In genomic region chr7:128738570-128739047, GRCh38 we compare ENCODE assay signal across 8 cellular contexts. TPM values are rescaled to one million over a fixed set of nuclear protein-coding genes. Genes with fewer than 3 reads are reported as not detected.
DNase-seq lines count a peak whose midpoint lies in the region; ATAC-seq and TF ChIP-seq lines count a peak whose summit lies in the region.

No MANE protein-coding gene starts in this region.

- H4K20me1 ChIP-seq in MM.1S (ENCODE audit: insufficient read depth, low read length), result peaks cover 25% of the 10 kb centered on the region

- peak; percentile 19 for ATAC-seq in GM18907 (IDR thresholded peaks at IDR 0.05; ENCODE audit: unreplicated experiment)
- peak; percentile 6 to 50 (median 37) for ATAC-seq in right lobe of liver

- H3K79me2 ChIP-seq in MM.1S (ENCODE audit: low read length), result peaks cover 45% of the 10 kb centered on the region

- H3K27me3 ChIP-seq in MM.1S (replicated peaks; ENCODE audit: insufficient read depth, low read length) (no peaks in the 10 kb centered on the region), breast epithelium (no peaks in the 10 kb centered on the region), right lobe of liver (no peaks in the 10 kb centered on the region), tibial nerve (no peaks in the 10 kb centered on the region)

- peak overlapping the region; percentile 80 for H3K4me2 ChIP-seq in MM.1S (ENCODE audit: low read depth, low read length)

- CTCF ChIA-PET in AG04449 (lab: Yijun Ruan, JAX), result interaction anchor here (0.7 to 1.3 kb wide), 6 partner anchors 10 to 124 kb away, joined by 3 to 7 read pairs (median 3); partner anchors contain the start of gene ATP6V1F

- POLR2A ChIA-PET in AG04449 (lab: Yijun Ruan, JAX), result interaction anchor here (0.7 to 6.2 kb wide), 8 partner anchors 10 to 97 kb away, joined by 3 to 74 read pairs (median 6); no protein-coding TSS in a partner anchor

- TF ChIP-seq EP300 in tibial nerve (IDR thresholded peaks at IDR 0.05), result no peak

- H3K4me1 ChIP-seq in MM.1S (ENCODE audit: low read length) (peaks cover 16% of the 10 kb centered on the region), breast epithelium (peaks cover 0 to 10% of the 10 kb centered on the region in 2 donors), right lobe of liver (peaks cover 0 to 30% (median 7%) of the 10 kb centered on the region in 4 donors), tibial nerve (peaks cover 0 to 44% (median 18%) of the 10 kb centered on the region in 4 donors)

- DNase-seq in AG04449 (ENCODE audit: low read depth, low spot score), result no peak
- no peak for DNase-seq in MM.1S
- no peak for DNase-seq in breast epithelium (ENCODE audit: low spot score in 2 of 2)
- DNase-seq in right lobe of liver, result no peak
- no peak for DNase-seq in tibial nerve (ENCODE audit: low spot score in 2 of 2)
- no peak for DNase-seq in NCI-H510A treated with DMSO at 0.1 percent for 48 hours (lab: John Stamatoyannopoulos, UW)
- no peak for DNase-seq in iPS-NIHi7 (ENCODE audit: extremely low spot score)

- H3K9ac ChIP-seq in MM.1S (ENCODE audit: low read length), result peak overlapping the region; percentile 91

- intact Hi-C loops in breast epithelium (cut with DNase I; ENCODE audit: low total_unique reads) (no loop called here), right lobe of liver (cut with DNase I) (no loop called here)

- 5% methylated on average over 8 of the region's 8 CpGs for WGBS in right lobe of liver (ENCODE audit: insufficient coverage, low coverage, low lambda C conversion rate, missing lambda C conversion rate)
- 3 to 5% methylated on average over 8 of the region's 8 CpGs for WGBS in tibial nerve, 2 donors

- peak overlapping the region; percentile 23; the same call in 1 of the 2 replicates for H3K27ac ChIP-seq in MM.1S (ENCODE audit: low read length)
- peak overlapping the region; percentile 85 to 95 for H3K27ac ChIP-seq in breast epithelium
- H3K27ac ChIP-seq in right lobe of liver, result peak overlapping the region; percentile 58 to 90 (median 85)
- H3K27ac ChIP-seq in tibial nerve, result peak overlapping the region; percentile 77 to 96 (median 91)

- TF ChIP-seq POLR2A in breast epithelium (IDR thresholded peaks at IDR 0.05), result no peak
- TF ChIP-seq POLR2A in right lobe of liver (IDR thresholded peaks at IDR 0.05), result no peak
- TF ChIP-seq POLR2A in tibial nerve (IDR thresholded peaks at IDR 0.05), result no peak

- TF ChIP-seq CTCF in AG04449 (IDR thresholded peaks at IDR 0.05; ENCODE audit: insufficient read depth, low read length, missing control alignments) (no peak), MM.1S (IDR thresholded peaks at IDR 0.05; ENCODE audit: low read length) (no peak), breast epithelium (IDR thresholded peaks at IDR 0.05) (peak in 1 of 3 donors; percentile 10), right lobe of liver (IDR thresholded peaks at IDR 0.05) (no peak), tibial nerve (IDR thresholded peaks at IDR 0.05) (no peak)

- H2AFZ ChIP-seq in MM.1S (ENCODE audit: low read length), result peak overlapping the region; percentile 78

- H3K36me3 ChIP-seq in MM.1S (replicated peaks; ENCODE audit: insufficient read depth, low read length), result no peaks in the 10 kb centered on the region
- H3K36me3 ChIP-seq in breast epithelium, result no peaks in the 10 kb centered on the region
- H3K36me3 ChIP-seq in right lobe of liver, result no peaks in the 10 kb centered on the region
- H3K36me3 ChIP-seq in tibial nerve, result no peaks in the 10 kb centered on the region

- no peaks in the 10 kb centered on the region for H3K9me3 ChIP-seq in MM.1S (replicated peaks; ENCODE audit: insufficient read depth, low read length)
- H3K9me3 ChIP-seq in breast epithelium, result no peaks in the 10 kb centered on the region
- no peaks in the 10 kb centered on the region for H3K9me3 ChIP-seq in right lobe of liver
- H3K9me3 ChIP-seq in tibial nerve, result no peaks in the 10 kb centered on the region

- H3K4me3 ChIP-seq in AG04449 (ENCODE audit: low read depth, low read length) (peak overlapping the region; percentile 57), MM.1S (ENCODE audit: low read length) (peak overlapping the region; percentile 94), breast epithelium (peak overlapping the region; percentile 89 to 91 (median 89)), right lobe of liver (peak overlapping the region; percentile 97 to 98 (median 98)), tibial nerve (peak overlapping the region; percentile 67 to 88 (median 77))

- peaks cover 4% of the 10 kb centered on the region; the same call in 1 of the 2 replicates for H3F3A ChIP-seq in MM.1S (ENCODE audit: insufficient read depth, low read length)

- no peaks in the 10 kb centered on the region for H3K9me2 ChIP-seq in MM.1S (replicated peaks; ENCODE audit: insufficient read depth, low read length)

RNA-seq across cellular contexts. Expression of gene CALU, which starts 0.6 kb away (rescaled TPM):
- total RNA-seq in breast epithelium (100 to 1,000 TPM in 2 of 3 donors, 10 to 100 TPM in 1; 79.3 to 124 (median 104) TPM), right lobe of liver (10 to 100 TPM; 25.4 to 48.3 (median 42.1) TPM), tibial nerve (10 to 100 TPM; 77.3 to 94.8 (median 90.0) TPM)

RNA-seq across cellular contexts. Expression of gene OPN1SW, which starts 37.0 kb away (rescaled TPM):
- total RNA-seq in breast epithelium (not detected), right lobe of liver (not detected), tibial nerve (not detected)

RNA-seq across cellular contexts. Expression of gene CCDC136, which starts 53.2 kb away (rescaled TPM):
- total RNA-seq in breast epithelium (1 to 10 TPM; 6.4 to 9.5 (median 9.4) TPM), right lobe of liver (under 1 TPM in 4 of 6 experiments, not detected in 2; 0.16 to 0.70 (median 0.20) TPM), tibial nerve (10 to 100 TPM in 1 of 4 donors, 1 to 10 TPM in 3; 4.5 to 12.4 (median 7.2) TPM)

Comparison
In these comparisons a context has a peak if more than half of its experiments do, and no peak if none do; other contexts are left out.
1. H3K27ac ChIP-seq: peak in every context shown above with its lines; median percentile 91 in tibial nerve; 90 in breast epithelium; 85 in right lobe of liver; 23 in MM.1S.